In the genomic region with DNA sequence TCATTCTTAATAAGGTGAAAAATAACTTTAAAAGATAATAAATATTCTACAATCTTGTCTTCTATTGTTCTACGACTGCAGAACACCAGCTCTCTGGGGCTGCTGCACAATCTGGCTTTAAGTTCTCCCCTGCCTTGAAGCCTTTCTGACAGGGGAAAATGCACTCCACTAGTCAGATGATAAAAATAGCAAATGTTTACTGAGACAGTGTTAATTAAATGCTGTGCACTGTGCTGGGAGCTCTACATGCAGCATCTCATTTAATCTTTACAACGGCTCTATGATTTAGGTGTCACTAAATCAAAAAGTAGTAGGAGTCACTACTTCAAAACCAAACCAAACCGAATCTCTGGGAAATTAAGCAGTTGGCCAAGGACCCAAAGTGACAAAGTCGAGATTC, we compare ENCODE assay signal across 24 cellular contexts.
"Had no signal": no experiment of that assay in that cellular context is flagged by ENCODE, and none has a peak within 500 bp of the region (broad histone marks: within the 10 kb centered on the region; RNA-seq: fewer than 3 reads in every experiment).

No MANE protein-coding gene starts in this region.

- H3K4me3 Mint-ChIP-seq: IgD-negative memory B cell had no signal

- H3K27ac ChIP-seq: HL-60, KMS-11, RWPE1 had no signal

- H3K4me3 ChIP-seq: K562 had no signal

- H3K36me3 Mint-ChIP-seq: IgD-negative memory B cell had no signal

- H3K4me1 Mint-ChIP-seq: IgD-negative memory B cell had no signal

- H3K27ac Mint-ChIP-seq: IgD-negative memory B cell had no signal

- ATAC-seq: K562, Panc1, PC-3 had no signal

- H3K9me3 ChIP-seq: SK-N-SH had no signal

- DNase-seq: NCI-H1092, NCI-H1105 treated with DMSO at 0.1 percent for 48 hours, NCI-H1417 treated with DMSO at 0.1 percent for 48 hours, NCI-H146, NCI-H1694 treated with DMSO at 0.1 percent for 48 hours, NCI-H1930, NCI-H2081, NCI-H2171, NCI-H226, NCI-H446, NCI-H510A, NCI-H524 treated with DMSO at 0.1 percent for 48 hours, NCI-H69, NCI-H774, PC-3, SHP77, SK-N-SH, SW 1271 had no signal
